ENCODE assay signal across 1 cellular context in genomic region chr11:12112150-12112520, GRCh38.
TF ChIP-seq lines count a peak whose summit lies in the region.

No MANE protein-coding gene starts in this region.

TF ChIP-seq in IMR-90, 13 proteins besides CTCF, POLR2A, EP300 and RAD21 (continued from another document):
- TF ChIP-seq SMC3 (IDR thresholded peaks at IDR 0.05; ENCODE audit: low read depth, low read length) (no peak), FOS (IDR thresholded peaks at IDR 0.05; ENCODE audit: low read depth, low read length) (no peak), MAFK (IDR thresholded peaks at IDR 0.05; ENCODE audit: low read depth, low read length) (no peak), MAZ (IDR thresholded peaks at IDR 0.05; ENCODE audit: borderline replicate concordance, low read depth, low read length) (no peak), MXI1 (IDR thresholded peaks at IDR 0.05; ENCODE audit: borderline replicate concordance, low read depth, low read length) (no peak)
